In genomic region chr11:95923441-95923729, GRCh38 we compare ENCODE assay signal across 8 cellular contexts. TPM values are rescaled to one million over a fixed set of nuclear protein-coding genes. Genes with fewer than 3 reads are reported as not detected.
DNase-seq lines count a peak whose midpoint lies in the region; ATAC-seq and TF ChIP-seq lines count a peak whose summit lies in the region.

No MANE protein-coding gene starts in this region.

- no peaks in the 10 kb centered on the region for H3F3A ChIP-seq in neural cell (ENCODE audit: insufficient read depth, low read length, poor library complexity, severe bottlenecking)

- POLR2A ChIA-PET in CD8-positive, alpha-beta memory T cell (lab: Charles Lee): interaction anchor here (0.7 kb wide), 1 partner anchor 36 kb away, joined by 8 read pairs; no protein-coding TSS in a partner anchor

- peaks cover 0 to 3% (median 0%) of the 10 kb centered on the region in 5 donors for H3K9me3 Mint-ChIP-seq in CD8-positive, alpha-beta memory T cell

- peaks cover 23% of the 10 kb centered on the region for H3K4me1 ChIP-seq in CD8-positive, alpha-beta memory T cell (ENCODE audit: insufficient read depth, low read length)

- H3K4me3 ChIP-seq in CD8-positive, alpha-beta memory T cell (ENCODE audit: low read length): peak overlapping the region; percentile 78
- H3K4me3 ChIP-seq in MG63 (peak overlapping the region; percentile 86), dorsolateral prefrontal cortex (peak overlapping the region; percentile 55 to 99 (median 86)), neural cell (ENCODE audit: low read length) (peak overlapping the region; percentile 87)

- no peaks in the 10 kb centered on the region for H3K9me3 ChIP-seq in CD8-positive, alpha-beta memory T cell (ENCODE audit: low read length)
- no peaks in the 10 kb centered on the region for H3K9me3 ChIP-seq in MG63
- no peaks in the 10 kb centered on the region for H3K9me3 ChIP-seq in neural cell (ENCODE audit: low read length)

- no peaks in the 10 kb centered on the region for H3K27me3 ChIP-seq in CD8-positive, alpha-beta memory T cell (ENCODE audit: insufficient read depth, low read length, poor library complexity, severe bottlenecking)
- H3K27me3 ChIP-seq in MG63 (no peaks in the 10 kb centered on the region), dorsolateral prefrontal cortex (no peaks in the 10 kb centered on the region), neural cell (ENCODE audit: insufficient read depth, low read depth, low read length) (no peaks in the 10 kb centered on the region)

- peak overlapping the region; percentile 73 for H3K27ac ChIP-seq in CD8-positive, alpha-beta memory T cell (ENCODE audit: low read depth, low read length)
- H3K27ac ChIP-seq in dorsolateral prefrontal cortex (peak overlapping the region; percentile 87 to 99 (median 97)), neural cell (ENCODE audit: low read length) (peak overlapping the region; percentile 71)

- no peaks in the 10 kb centered on the region for H3K9me2 ChIP-seq in neural cell (ENCODE audit: insufficient read depth, low read length)

- H3K79me2 ChIP-seq in neural cell (replicated peaks; ENCODE audit: insufficient read depth, low read length): peaks cover 46% of the 10 kb centered on the region

- peak overlapping the region; percentile 85 to 100 (median 95) for H3K4me3 Mint-ChIP-seq in CD8-positive, alpha-beta memory T cell

- H3K36me3 Mint-ChIP-seq in CD8-positive, alpha-beta memory T cell: peaks cover under 1 to 12% (median 2%) of the 10 kb centered on the region in 3 donors

- no peak for TF ChIP-seq EP300 in neural cell (conservative IDR thresholded peaks at IDR 0.05; ENCODE audit: poor library complexity, severe bottlenecking)

- no peak for TF ChIP-seq CTCF in dorsolateral prefrontal cortex (IDR thresholded peaks at IDR 0.05 in 54 of 56, conservative IDR thresholded peaks at IDR 0.05 in 2 of 56; ENCODE audit: low read depth in 1 of 56, partially characterized antibody in 56 of 56)
- TF ChIP-seq CTCF in neural cell (IDR thresholded peaks at IDR 0.05; ENCODE audit: poor library complexity, severe bottlenecking): no peak

- no peak for TF ChIP-seq POLR2A in GM18505 (IDR thresholded peaks at IDR 0.05; ENCODE audit: borderline replicate concordance, extremely low read depth, insufficient read depth, insufficient read length)

- peaks cover 34 to 57% (median 51%) of the 10 kb centered on the region in 3 donors for H3K4me1 Mint-ChIP-seq in CD8-positive, alpha-beta memory T cell

- H3K27me3 Mint-ChIP-seq in CD8-positive, alpha-beta memory T cell: peaks cover 6 to 10% of the 10 kb centered on the region in 2 donors

- H2AFZ ChIP-seq in neural cell (ENCODE audit: low read depth, low read length): peak overlapping the region; percentile 98

- intact Hi-C loops in dorsolateral prefrontal cortex (cut with DNase I): loop anchor here (2.0 to 5.0 kb wide), 5 partner anchors 71 to 419 kb away; partner anchors contain the start of genes FAM76B (in 1 of the 2) and MAML2 (in 1 of the 2)

- ATAC-seq in GM18505 (IDR thresholded peaks at IDR 0.05; ENCODE audit: unreplicated experiment): no peak

- H3K36me3 ChIP-seq in CD8-positive, alpha-beta memory T cell (ENCODE audit: insufficient read depth, low read length): no peaks in the 10 kb centered on the region
- H3K36me3 ChIP-seq in MG63: no peaks in the 10 kb centered on the region
- H3K36me3 ChIP-seq in neural cell (ENCODE audit: insufficient read depth, low read length): no peaks in the 10 kb centered on the region

- H4K20me1 ChIP-seq in neural cell (ENCODE audit: insufficient read depth): no peaks in the 10 kb centered on the region

- CTCF ChIA-PET in CD8-positive, alpha-beta memory T cell (lab: Charles Lee): no interaction called here

- peak overlapping the region; percentile 82 to 100 (median 96) for H3K27ac Mint-ChIP-seq in CD8-positive, alpha-beta memory T cell

- H3K9ac ChIP-seq in neural cell (ENCODE audit: low read length): peak overlapping the region; percentile 80

- DNase-seq in CD8-positive, alpha-beta memory T cell: no peak
- no peak for DNase-seq in MG63
- DNase-seq in dorsolateral prefrontal cortex: no peak
- no peak for DNase-seq in cortex of kidney (lab: John Stamatoyannopoulos, UW)
- no peak for DNase-seq in SKM-1 treated with dmso at 0.1 percent for 144 hours (lab: John Stamatoyannopoulos, UW; ENCODE audit: unreplicated experiment)
- DNase-seq in HPDE6-E6E7 (ENCODE audit: extremely low spot score): no peak

- peak overlapping the region; percentile 69 for H3K4me2 ChIP-seq in neural cell (ENCODE audit: low read length)

- no peak for TF ChIP-seq RAD21 in neural cell (conservative IDR thresholded peaks at IDR 0.05)

TF ChIP-seq in neural cell, 6 proteins besides CTCF, POLR2A, EP300 and RAD21:
- TF ChIP-seq EZH2 (IDR thresholded peaks at IDR 0.05; ENCODE audit: borderline replicate concordance, insufficient read depth, low read length, poor library complexity, severe bottlenecking) (no peak), POLR2AphosphoS5 (IDR thresholded peaks at IDR 0.05) (no peak)
- TF ChIP-seq, protein P1, sequence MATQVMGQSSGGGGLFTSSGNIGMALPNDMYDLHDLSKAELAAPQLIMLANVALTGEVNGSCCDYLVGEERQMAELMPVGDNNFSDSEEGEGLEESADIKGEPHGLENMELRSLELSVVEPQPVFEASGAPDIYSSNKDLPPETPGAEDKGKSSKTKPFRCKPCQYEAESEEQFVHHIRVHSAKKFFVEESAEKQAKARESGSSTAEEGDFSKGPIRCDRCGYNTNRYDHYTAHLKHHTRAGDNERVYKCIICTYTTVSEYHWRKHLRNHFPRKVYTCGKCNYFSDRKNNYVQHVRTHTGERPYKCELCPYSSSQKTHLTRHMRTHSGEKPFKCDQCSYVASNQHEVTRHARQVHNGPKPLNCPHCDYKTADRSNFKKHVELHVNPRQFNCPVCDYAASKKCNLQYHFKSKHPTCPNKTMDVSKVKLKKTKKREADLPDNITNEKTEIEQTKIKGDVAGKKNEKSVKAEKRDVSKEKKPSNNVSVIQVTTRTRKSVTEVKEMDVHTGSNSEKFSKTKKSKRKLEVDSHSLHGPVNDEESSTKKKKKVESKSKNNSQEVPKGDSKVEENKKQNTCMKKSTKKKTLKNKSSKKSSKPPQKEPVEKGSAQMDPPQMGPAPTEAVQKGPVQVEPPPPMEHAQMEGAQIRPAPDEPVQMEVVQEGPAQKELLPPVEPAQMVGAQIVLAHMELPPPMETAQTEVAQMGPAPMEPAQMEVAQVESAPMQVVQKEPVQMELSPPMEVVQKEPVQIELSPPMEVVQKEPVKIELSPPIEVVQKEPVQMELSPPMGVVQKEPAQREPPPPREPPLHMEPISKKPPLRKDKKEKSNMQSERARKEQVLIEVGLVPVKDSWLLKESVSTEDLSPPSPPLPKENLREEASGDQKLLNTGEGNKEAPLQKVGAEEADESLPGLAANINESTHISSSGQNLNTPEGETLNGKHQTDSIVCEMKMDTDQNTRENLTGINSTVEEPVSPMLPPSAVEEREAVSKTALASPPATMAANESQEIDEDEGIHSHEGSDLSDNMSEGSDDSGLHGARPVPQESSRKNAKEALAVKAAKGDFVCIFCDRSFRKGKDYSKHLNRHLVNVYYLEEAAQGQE (IDR thresholded peaks at IDR 0.05; ENCODE audit: borderline replicate concordance): no peak

RNA-seq across cellular contexts. Expression of gene MTMR2, which starts 0.5 kb away (rescaled TPM):
- total RNA-seq in CD8-positive, alpha-beta memory T cell: 10 to 100 TPM; 46.4 to 50.1 TPM
- polyA plus RNA-seq in CD8-positive, alpha-beta memory T cell: 17.2 TPM
- total RNA-seq in MG63 (2014; rRNA removed; shearing (Covaris generic); ENCODE audit: low replicate concordance): 14.4 and 22.4 TPM in 2 replicates
- total RNA-seq in dorsolateral prefrontal cortex: 10 to 100 TPM; 30.2 to 76.1 (median 44.7) TPM
- polyA plus RNA-seq in neural cell: 24.0 and 30.9 TPM in 2 replicates
- 36.5 and 48.6 TPM in 2 replicates for polyA minus RNA-seq in neural cell
